26 cellular contexts compared by ENCODE assay signal in the genomic region with DNA sequence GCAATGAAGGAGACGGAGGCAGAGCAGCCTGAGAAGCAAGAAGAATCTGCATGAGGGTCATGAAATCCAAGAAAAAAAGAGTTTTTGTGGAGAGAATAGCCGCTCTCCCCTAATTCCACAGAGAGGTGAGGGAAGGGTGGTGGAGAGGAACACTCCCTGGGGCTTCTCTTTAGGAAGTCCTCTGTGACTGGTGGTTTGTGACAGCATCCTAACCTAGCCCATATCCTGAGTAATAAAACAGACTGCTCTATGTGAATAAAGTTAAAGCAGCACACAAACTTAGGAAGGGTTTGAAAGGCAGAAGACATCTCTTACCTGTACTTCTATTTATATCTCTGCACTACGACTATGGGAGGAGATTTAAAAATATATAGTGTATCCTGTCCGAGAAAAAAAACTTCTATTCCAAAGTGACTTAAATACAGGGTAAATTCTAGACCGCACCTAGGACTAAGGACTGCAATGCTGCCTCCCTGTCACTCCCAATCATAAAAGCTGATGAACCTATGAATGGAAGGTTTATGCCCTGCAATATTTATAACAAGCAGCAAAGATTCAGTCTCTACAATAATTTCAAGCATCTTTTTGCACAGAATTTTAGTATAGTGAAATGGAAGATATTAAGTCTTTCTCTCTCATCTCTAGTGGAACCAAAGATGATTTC. TPM values are rescaled to one million over a fixed set of nuclear protein-coding genes. Genes with fewer than 3 reads are reported as not detected.
A peak's percentile ranks its signal among the peaks of the same experiment; 100 is the strongest.
DNase-seq lines count a peak whose midpoint lies in the region; ATAC-seq, FAIRE-seq and TF ChIP-seq lines count a peak whose summit lies in the region.
"Had no signal": no experiment of that assay in that cellular context is flagged by ENCODE, and none has a peak within 500 bp of the region (broad histone marks: within the 10 kb centered on the region; RNA-seq: fewer than 3 reads in every experiment).

No MANE protein-coding gene starts in this region.

- no peak overlapping the region for H3K9ac ChIP-seq in K562 (ENCODE audit: insufficient read depth in 1 of 2, low read depth in 2 of 2, low read length in 2 of 2)
- H3K9ac ChIP-seq: GM23248, KMS-11, SK-N-SH had no signal

- no peaks in the 10 kb centered on the region for H3K9me3 ChIP-seq in K562 (replicated peaks; ENCODE audit: control insufficient read depth, insufficient read depth, low read depth, low read length)
- H3K9me3 ChIP-seq: Caco-2, SK-N-SH had no signal

- BruUV-seq in K562 (replicated peaks; lab: Mats Ljungman, UMichigan), result no TSS peak

- H3K4me1 ChIP-seq in K562 (replicated peaks in 1 of 2; ENCODE audit: control insufficient read depth in 2 of 2, insufficient read depth in 2 of 2, low read length in 2 of 2), result no peaks in the 10 kb centered on the region
- H3K4me1 ChIP-seq: Caco-2 had no signal

- DNase-seq in GDM1 (lab: John Stamatoyannopoulos, UW) (peak; percentile 15), KBM-7 (peak; percentile 34), K562 (ENCODE audit: extremely low read depth in 1 of 4, low spot score in 3 of 4) (no peak), natural killer cell (no peak), DMS114 treated with DMSO at 0.1 percent for 48 hours (lab: John Stamatoyannopoulos, UW; ENCODE audit: unreplicated experiment) (no peak), HuH-7.5 (ENCODE audit: low spot score) (no peak)
- DNase-seq: Caco-2; CD4-positive, alpha-beta memory T cell; DMS 273 treated with DMSO at 0.1 percent for 48 hours; DND-41; GM23248; H9; HFFc6; NCI-H1694; NCI-H2081; NCI-H2171 treated with DMSO at 0.1 percent for 48 hours; NCI-H446; NCI-H526; PC-9; SIG-M5; SK-N-SH had no signal

- no peak overlapping the region for H3K4me2 ChIP-seq in K562 (ENCODE audit: insufficient read depth, low read length)
- H3K4me2 ChIP-seq: KMS-11, PC-9, SK-N-SH had no signal

- FAIRE-seq in K562 (lab: Jason Lieb, UNC), result no peak
- FAIRE-seq: GM12891, HepG2 had no signal

- no peaks in the 10 kb centered on the region for H3K27me3 ChIP-seq in K562 (ENCODE audit: control insufficient read depth in 2 of 2, insufficient read depth in 2 of 2, low read length in 2 of 2)

- H3K36me3 ChIP-seq in K562 (ENCODE audit: control insufficient read depth, insufficient read depth, low read length), result no peaks in the 10 kb centered on the region

- no peaks in the 10 kb centered on the region for H3K9me3 Mint-ChIP-seq in natural killer cell
- H3K9me3 Mint-ChIP-seq: CD4-positive, alpha-beta memory T cell; H9; HFFc6 had no signal

- POLR2A ChIA-PET in K562 (lab: Yijun Ruan, JAX), result no interaction called here

- 0 out of 3 replicates have a peak, but pooled peaks have one; percentile 36 for ATAC-seq in K562
- peak in 2 of 3 donors; percentile 8 to 35 for ATAC-seq in natural killer cell
- ATAC-seq in GM21526 (IDR thresholded peaks at IDR 0.05; ENCODE audit: low FRiP score, unreplicated experiment), result no peak
- ATAC-seq: HepG2 had no signal

- H3K9me1 ChIP-seq in K562 (ENCODE audit: control insufficient read depth, insufficient read depth, low read length), result no peaks in the 10 kb centered on the region

- TF ChIP-seq EP300 in K562 (IDR thresholded peaks at IDR 0.05; ENCODE audit: low read length), result no peak

- intact Hi-C loops in K562 (cut with micrococcal nuclease) (no loop called here), natural killer cell (cut with micrococcal nuclease) (no loop called here)

- no peak for TF ChIP-seq RAD21 in K562 (CRISPR knock-in tag; conservative IDR thresholded peaks at IDR 0.05 in 1 of 2, IDR thresholded peaks at IDR 0.05 in 1 of 2)

- H3K79me2 ChIP-seq in K562 (ENCODE audit: control insufficient read depth, insufficient read depth, low read length), result no peaks in the 10 kb centered on the region

- in situ Hi-C loops in KBM-7 (cut with MboI; ENCODE audit: low pct_unique_long_range_greater_than_20kb, low sequenced_read_pairs) (no loop called here), K562 (cut with MboI) (no loop called here)

- H4K20me1 ChIP-seq in K562 (replicated peaks; ENCODE audit: control insufficient read depth, insufficient read depth, low read length), result no peaks in the 10 kb centered on the region

- TF ChIP-seq CTCF in K562 (IDR thresholded peaks at IDR 0.05 in 2 of 3, conservative IDR thresholded peaks at IDR 0.05 in 1 of 3; ENCODE audit: insufficient read depth in 2 of 3, low read depth in 1 of 3, low read length in 3 of 3) (no peak), natural killer cell (IDR thresholded peaks at IDR 0.05) (no peak)

- peak overlapping the region; percentile 49 to 64 for H3K27ac Mint-ChIP-seq in natural killer cell
- H3K27ac Mint-ChIP-seq: CD4-positive, alpha-beta memory T cell; H9; HFFc6 had no signal

- peaks cover 7% of the 10 kb centered on the region for H3K36me3 Mint-ChIP-seq in natural killer cell
- H3K36me3 Mint-ChIP-seq: CD4-positive, alpha-beta memory T cell had no signal

- 9% methylated on average over 5 of the region's 5 CpGs for WGBS in K562 (ENCODE audit: insufficient coverage, low coverage, missing lambda C conversion rate)

- H3K4me3 Mint-ChIP-seq in natural killer cell, result no peak overlapping the region
- H3K4me3 Mint-ChIP-seq: CD4-positive, alpha-beta memory T cell; H9; HFFc6 had no signal

- peaks cover 40 to 45% of the 10 kb centered on the region in 2 donors for H3K4me1 Mint-ChIP-seq in natural killer cell
- H3K4me1 Mint-ChIP-seq: CD4-positive, alpha-beta memory T cell had no signal

- no peak overlapping the region for H2AFZ ChIP-seq in K562 (ENCODE audit: low read depth, low read length)
- H2AFZ ChIP-seq: GM23248, PC-9 had no signal

- H3K27ac ChIP-seq in K562 (ENCODE audit: extremely low read depth, low read depth, low read length), result no peak overlapping the region
- H3K27ac ChIP-seq: GM23248, KMS-11, PC-9, RWPE1 had no signal

- TF ChIP-seq POLR2A in K562 (conservative IDR thresholded peaks at IDR 0.05), result no peak

- CTCF ChIA-PET in K562 (lab: Yijun Ruan, JAX; ENCODE audit: low intra/inter-chr PET ratio), result no interaction called here

- no peak overlapping the region for H3K4me3 ChIP-seq in K562
- H3K4me3 ChIP-seq: GM23248, PC-9 had no signal

- H3K27me3 Mint-ChIP-seq in natural killer cell (ENCODE audit: low read depth in 2 of 2), result no peaks in the 10 kb centered on the region

TF ChIP-seq in K562, 482 proteins besides CTCF, POLR2A, EP300 and RAD21 (continues in another document):
- TF ChIP-seq BCL6 (CRISPR knock-in tag; IDR thresholded peaks at IDR 0.05) (no peak), ASH1L (IDR thresholded peaks at IDR 0.05; ENCODE audit: borderline replicate concordance, low read depth, partially characterized antibody) (no peak), E2F4 (CRISPR knock-in tag; IDR thresholded peaks at IDR 0.05; ENCODE audit: low read depth) (no peak), BMI1 (IDR thresholded peaks at IDR 0.05; ENCODE audit: low read length) (no peak), HOXB6 (CRISPR knock-in tag; IDR thresholded peaks at IDR 0.05; ENCODE audit: borderline replicate concordance) (no peak), TCF7 (IDR thresholded peaks at IDR 0.05; ENCODE audit: borderline replicate concordance) (no peak), ZFP36 (IDR thresholded peaks at IDR 0.05; ENCODE audit: low read depth, low read length, partially characterized antibody) (no peak), RFX7 (CRISPR knock-in tag; IDR thresholded peaks at IDR 0.05) (no peak), PPARD (CRISPR knock-in tag; IDR thresholded peaks at IDR 0.05) (no peak), FOXK2 (conservative IDR thresholded peaks at IDR 0.05 in 1 of 2, IDR thresholded peaks at IDR 0.05 in 1 of 2; ENCODE audit: low read depth in 2 of 2) (no peak), ZSCAN32 (CRISPR knock-in tag; IDR thresholded peaks at IDR 0.05) (no peak), ZNF217 (CRISPR knock-in tag; IDR thresholded peaks at IDR 0.05) (no peak)
- TF ChIP-seq, protein P1, sequence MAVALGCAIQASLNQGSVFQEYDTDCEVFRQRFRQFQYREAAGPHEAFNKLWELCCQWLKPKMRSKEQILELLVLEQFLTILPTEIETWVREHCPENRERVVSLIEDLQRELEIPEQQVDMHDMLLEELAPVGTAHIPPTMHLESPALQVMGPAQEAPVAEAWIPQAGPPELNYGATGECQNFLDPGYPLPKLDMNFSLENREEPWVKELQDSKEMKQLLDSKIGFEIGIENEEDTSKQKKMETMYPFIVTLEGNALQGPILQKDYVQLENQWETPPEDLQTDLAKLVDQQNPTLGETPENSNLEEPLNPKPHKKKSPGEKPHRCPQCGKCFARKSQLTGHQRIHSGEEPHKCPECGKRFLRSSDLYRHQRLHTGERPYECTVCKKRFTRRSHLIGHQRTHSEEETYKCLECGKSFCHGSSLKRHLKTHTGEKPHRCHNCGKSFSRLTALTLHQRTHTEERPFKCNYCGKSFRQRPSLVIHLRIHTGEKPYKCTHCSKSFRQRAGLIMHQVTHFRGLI (CRISPR knock-in tag; IDR thresholded peaks at IDR 0.05), result no peak

RNA-seq across cellular contexts. Expression of gene ATP8B4, which starts 22.7 kb away (rescaled TPM):
- total RNA-seq in K562 (2011; cell fraction: chromatin; rRNA removed; ENCODE audit: low replicate concordance), result 0.25 and 0.76 TPM in 2 replicates
- total RNA-seq in K562 (2011; cell fraction: nucleolus; rRNA removed), result 0.33 TPM in 1 of 2 replicates, not detected in the other
- total RNA-seq in K562 (2011; cell fraction: nucleoplasm; rRNA removed), result 0.15 and 0.92 TPM in 2 replicates
- total RNA-seq in K562 (2014; rRNA removed) (0.54 and 0.65 TPM in 2 replicates), K562 (2014; rRNA removed; fragmentation: Illumina TruSeq; extraction: Trizol) (0.44 and 0.99 TPM in 2 replicates), K562 (2015; rRNA removed; fragmentation: Illumina TruSeq; extraction: Trizol) (1.6 and 2.5 TPM in 2 replicates), K562 (2021) (0.51 and 0.69 TPM in 2 replicates), natural killer cell (10 to 100 TPM; 55.6 to 89.5 (median 75.1) TPM)
- polyA plus RNA-seq in K562 (2011; rRNA removed) (0.15 and 0.18 TPM in 2 replicates), K562 (2014; fragmentation: Illumina TruSeq; extraction: Trizol) (0.15 and 0.40 TPM in 2 replicates), K562 (2014; fragmentation: Nextera tagmentation; extraction: Ambion mirVana) (under 1 TPM; 0.14 to 0.15 TPM), K562 (2014; rRNA removed) (0.48 and 0.88 TPM in 2 replicates)
- polyA plus RNA-seq in K562 (2011; cell fraction: cytosol; rRNA removed), result 0.03 TPM in 1 of 2 replicates, not detected in the other
- polyA plus RNA-seq in K562 (2011; cell fraction: nucleus; rRNA removed), result 0.27 and 0.41 TPM in 2 replicates
- polyA plus RNA-seq in K562 (2012), result 0.49 and 1.9 TPM in 2 replicates
- 0.24 and 0.42 TPM in 2 replicates for polyA minus RNA-seq in K562 (2011; rRNA and poly(A)+ RNA removed)
- not detected in 2 replicates for polyA minus RNA-seq in K562 (2011; cell fraction: cytosol; rRNA and poly(A)+ RNA removed)
- polyA minus RNA-seq in K562 (2011; cell fraction: nucleus; rRNA and poly(A)+ RNA removed), result 0.81 and 0.89 TPM in 2 replicates

Comparison
In these comparisons a context has a peak if more than half of its experiments do, and no peak if none do; other contexts are left out.
1. DNase-seq: peak in GDM1 (single experiment) and KBM-7 (single experiment); none in K562 (0 of 4), natural killer cell (single experiment), DMS114 treated with DMSO at 0.1 percent for 48 hours (single experiment) and HuH-7.5 (single experiment).
2. RNA of gene ATP8B4, which starts 22.7 kb away (total RNA-seq): 55.6 to 89.5 TPM in natural killer cell; 0.15 to 2.5 TPM in K562; every median in the first group is over 10 times any median in the second.